In the genomic region with DNA sequence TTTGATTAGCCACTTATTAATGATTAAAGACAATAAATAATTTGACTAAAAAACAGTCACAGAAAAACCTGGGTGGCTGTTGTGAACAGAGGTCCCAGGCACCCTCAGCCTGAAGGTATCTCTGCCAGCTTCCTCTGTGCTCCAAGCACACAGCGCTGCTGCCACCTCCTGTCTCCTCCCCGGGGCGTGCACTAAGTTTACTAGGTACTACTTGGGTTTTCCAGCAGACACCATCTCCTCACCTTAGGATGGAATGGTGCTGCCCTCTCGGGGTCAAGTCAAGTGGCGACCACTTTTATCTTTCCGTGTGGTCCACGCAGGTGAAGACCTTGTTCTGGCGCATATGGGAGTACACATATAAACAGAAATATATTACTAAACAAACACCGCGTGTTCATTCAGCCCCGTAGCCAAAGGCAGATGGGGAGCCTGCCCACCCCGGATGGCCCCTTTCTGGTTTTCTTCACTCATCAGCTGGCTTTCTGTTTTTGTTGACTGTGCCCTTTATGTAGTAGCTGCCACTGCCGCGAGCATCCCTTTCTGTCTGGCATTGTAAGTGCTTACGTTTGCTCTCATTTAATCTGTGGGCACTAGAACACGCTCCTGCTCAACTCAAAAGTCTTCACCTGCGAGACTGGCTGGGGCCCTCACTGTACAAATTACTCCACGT, we compare ENCODE assay signal across 9 cellular contexts.
DNase-seq lines count a peak whose midpoint lies in the region; ATAC-seq and TF ChIP-seq lines count a peak whose summit lies in the region.
"Had no signal": no experiment of that assay in that cellular context is flagged by ENCODE, and none has a peak within 500 bp of the region (broad histone marks: within the 10 kb centered on the region; RNA-seq: fewer than 3 reads in every experiment).

No MANE protein-coding gene starts in this region.

- no peak overlapping the region for H3K4me3 ChIP-seq in mucosa of descending colon
- H3K4me3 ChIP-seq: lung had no signal

- no peaks in the 10 kb centered on the region for H3K9me3 ChIP-seq in mucosa of descending colon

- peak; percentile 78 for ATAC-seq in mucosa of descending colon
- ATAC-seq in HG02759 (IDR thresholded peaks at IDR 0.05; ENCODE audit: unreplicated experiment) = no peak
- no peak for ATAC-seq in GM21528 (IDR thresholded peaks at IDR 0.05; ENCODE audit: low FRiP score, unreplicated experiment)

- no peak for TF ChIP-seq CTCF in mucosa of descending colon (IDR thresholded peaks at IDR 0.05)

- no peaks in the 10 kb centered on the region for H3K36me3 ChIP-seq in mucosa of descending colon (ENCODE audit: low read depth)

- intact Hi-C loops in mucosa of descending colon (cut with DNase I, micrococcal nuclease) = loop anchor here in 1 of 2 donors (10.0 kb wide), 1 partner anchor 98 kb away; no protein-coding TSS in a partner anchor

- DNase-seq in SIG-M5 treated with dmso at 0.1 percent for 504 hours (lab: John Stamatoyannopoulos, UW; ENCODE audit: unreplicated experiment) (peak; percentile 12), SIG-M5 (lab: John Stamatoyannopoulos, UW) (no peak), NCI-H748 treated with DMSO at 0.1 percent for 48 hours (lab: John Stamatoyannopoulos, UW) (peak; percentile 69), cerebellar cortex (ENCODE audit: low spot score) (peak; percentile 24), mucosa of descending colon (peak in 2 of 3 donors; percentile 61 to 65), AG08396 (ENCODE audit: low spot score) (no peak)

- peaks cover 13% of the 10 kb centered on the region for H3K4me1 ChIP-seq in mucosa of descending colon (ENCODE audit: low read depth)

Comparison
In these comparisons a context has a peak if more than half of its experiments do, and no peak if none do; other contexts are left out.
1. DNase-seq: peak in SIG-M5 treated with dmso at 0.1 percent for 504 hours (single experiment), NCI-H748 treated with DMSO at 0.1 percent for 48 hours (single experiment), cerebellar cortex (single experiment) and mucosa of descending colon (2 of 3); none in SIG-M5 (single experiment) and AG08396 (single experiment).